In the genomic region with DNA sequence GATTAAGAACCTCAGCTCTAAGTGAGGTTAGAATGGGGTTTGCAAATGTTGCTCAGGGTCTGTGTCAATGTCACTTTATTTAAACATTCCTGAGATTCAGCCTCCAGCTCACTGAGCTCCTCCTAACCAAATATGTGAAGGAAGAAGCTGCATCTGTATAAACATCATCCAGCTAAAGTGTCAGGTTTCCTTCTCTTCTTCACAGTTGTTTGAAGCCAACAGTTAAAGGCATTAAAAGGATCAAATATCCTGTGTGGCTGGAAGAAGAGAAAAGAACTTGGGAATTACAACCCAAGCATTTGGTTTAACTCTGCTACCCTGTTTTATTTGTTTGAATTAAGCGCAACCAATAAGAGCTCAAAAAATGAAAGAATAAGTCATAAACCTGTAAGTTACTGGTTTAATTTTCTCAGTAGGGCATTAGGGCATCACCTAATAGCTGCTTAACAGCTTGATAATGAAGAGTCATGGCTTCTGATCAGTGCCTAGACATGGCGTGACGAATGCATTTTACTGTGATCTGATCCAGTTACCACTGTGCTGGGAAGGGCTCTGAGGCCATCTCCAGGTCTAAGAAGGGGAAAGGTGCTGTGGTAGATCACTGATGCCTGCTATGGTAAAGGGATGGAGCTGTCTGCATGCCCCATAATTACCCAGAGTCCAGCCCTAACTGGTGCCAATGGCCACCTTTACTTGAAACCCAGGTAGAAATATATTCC, we compare ENCODE assay signal across 15 cellular contexts.
DNase-seq lines count a peak whose midpoint lies in the region; ATAC-seq and TF ChIP-seq lines count a peak whose summit lies in the region.
"Had no signal": no experiment of that assay in that cellular context is flagged by ENCODE, and none has a peak within 500 bp of the region (broad histone marks: within the 10 kb centered on the region; RNA-seq: fewer than 3 reads in every experiment).

No MANE protein-coding gene starts in this region.

- H3K36me3 ChIP-seq in GM23338 (ENCODE audit: insufficient read depth): no peaks in the 10 kb centered on the region

- H2AFZ ChIP-seq in GM23338: no peak overlapping the region

- ATAC-seq in GM23338: peak; percentile 51
- ATAC-seq in GM21381 (IDR thresholded peaks at IDR 0.05; ENCODE audit: unreplicated experiment): no peak
- no peak for ATAC-seq in GM19467 (IDR thresholded peaks at IDR 0.05; ENCODE audit: unreplicated experiment)
- ATAC-seq: activated CD4-positive, alpha-beta T cell treated with anti-CD3 and anti-CD28 coated beads for 36 hours; natural killer cell treated with Interleukin-12 subunit alpha and Interleukin-12 subunit beta and Interleukin-15 and Interleukin-18, amount 100 ng/mL, for 72 hours had no signal

- H3K27me3 ChIP-seq in GM23338 (ENCODE audit: insufficient read depth): no peaks in the 10 kb centered on the region

- peak overlapping the region; percentile 28 for H3K4me2 ChIP-seq in GM23338

- H3K4me1 ChIP-seq in GM23338 (ENCODE audit: insufficient read depth): peaks cover 13% of the 10 kb centered on the region

- no peaks in the 10 kb centered on the region for H3K9me2 ChIP-seq in GM23338 (ENCODE audit: insufficient read depth)

- peaks cover 25% of the 10 kb centered on the region for H3K4me1 Mint-ChIP-seq in GM23338
- peaks cover 50% of the 10 kb centered on the region for H3K4me1 Mint-ChIP-seq in chondrocyte (ENCODE audit: low read depth)
- peaks cover 59% of the 10 kb centered on the region for H3K4me1 Mint-ChIP-seq in nephron
- H3K4me1 Mint-ChIP-seq: activated CD4-positive, alpha-beta T cell treated with anti-CD3 and anti-CD28 coated beads for 36 hours; CD4-positive, alpha-beta memory T cell had no signal

- TF ChIP-seq CTCF in GM23338 (conservative IDR thresholded peaks at IDR 0.05; ENCODE audit: low read depth in 2 of 2): no peak
- TF ChIP-seq CTCF in chondrocyte (IDR thresholded peaks at IDR 0.05): no peak
- TF ChIP-seq CTCF in nephron (IDR thresholded peaks at IDR 0.05; ENCODE audit: unreplicated experiment in 3 of 3): no peak

- H4K20me1 ChIP-seq in GM23338 (replicated peaks; ENCODE audit: insufficient read depth): no peaks in the 10 kb centered on the region

- no peaks in the 10 kb centered on the region for H3K36me3 Mint-ChIP-seq in GM23338 (ENCODE audit: low read depth)
- H3K36me3 Mint-ChIP-seq in chondrocyte (ENCODE audit: low read depth): no peaks in the 10 kb centered on the region
- H3K36me3 Mint-ChIP-seq in nephron (ENCODE audit: low read depth): no peaks in the 10 kb centered on the region
- H3K36me3 Mint-ChIP-seq: CD4-positive, alpha-beta memory T cell; natural killer cell treated with Interleukin-12 subunit alpha and Interleukin-12 subunit beta and Interleukin-15 and Interleukin-18, amount 100 ng/mL, for 72 hours had no signal

- H3K4me3 Mint-ChIP-seq in GM23338 (no peak overlapping the region), chondrocyte (ENCODE audit: unreplicated experiment) (no peak overlapping the region), nephron (peak overlapping the region in 1 of 3 experiments; percentile 23)
- H3K4me3 Mint-ChIP-seq: activated CD4-positive, alpha-beta T cell treated with anti-CD3 and anti-CD28 coated beads for 36 hours; CD4-positive, alpha-beta memory T cell; natural killer cell treated with Interleukin-12 subunit alpha and Interleukin-12 subunit beta and Interleukin-15 and Interleukin-18, amount 100 ng/mL, for 72 hours had no signal

- no peaks in the 10 kb centered on the region for H3K79me2 ChIP-seq in GM23338 (replicated peaks; ENCODE audit: insufficient read depth)

- H3K27me3 Mint-ChIP-seq in GM23338 (ENCODE audit: insufficient read depth, low read depth, poor library complexity) (peaks cover 1% of the 10 kb centered on the region), chondrocyte (ENCODE audit: low read depth) (no peaks in the 10 kb centered on the region), nephron (ENCODE audit: low read depth) (no peaks in the 10 kb centered on the region)

- H3K9me3 Mint-ChIP-seq in GM23338 (no peaks in the 10 kb centered on the region), chondrocyte (ENCODE audit: low read depth) (peaks cover 4% of the 10 kb centered on the region), nephron (no peaks in the 10 kb centered on the region)
- H3K9me3 Mint-ChIP-seq: natural killer cell treated with Interleukin-12 subunit alpha and Interleukin-12 subunit beta and Interleukin-15 and Interleukin-18, amount 100 ng/mL, for 72 hours had no signal

- H3K27ac ChIP-seq in GM23338 (ENCODE audit: low read depth): no peak overlapping the region

- H3K27ac Mint-ChIP-seq in GM23338: no peak overlapping the region
- H3K27ac Mint-ChIP-seq in chondrocyte (ENCODE audit: unreplicated experiment): peak overlapping the region; percentile 53
- H3K27ac Mint-ChIP-seq in nephron: peak overlapping the region; percentile 55 to 83 (median 73)
- H3K27ac Mint-ChIP-seq: activated CD4-positive, alpha-beta T cell treated with anti-CD3 and anti-CD28 coated beads for 36 hours; CD4-positive, alpha-beta memory T cell; natural killer cell treated with Interleukin-12 subunit alpha and Interleukin-12 subunit beta and Interleukin-15 and Interleukin-18, amount 100 ng/mL, for 72 hours had no signal

- H3F3A ChIP-seq in GM23338 (replicated peaks; ENCODE audit: low read depth): no peaks in the 10 kb centered on the region

- no peak overlapping the region for H3K4me3 ChIP-seq in GM23338

- peak; percentile 68 for DNase-seq in GM23338 (ENCODE audit: low spot score)
- peak; percentile 88 for DNase-seq in NCI-H510A treated with DMSO at 0.1 percent for 48 hours (lab: John Stamatoyannopoulos, UW)
- no peak for DNase-seq in chondrocyte (ENCODE audit: low spot score)
- no peak for DNase-seq in GDM1 (lab: John Stamatoyannopoulos, UW)
- no peak for DNase-seq in cerebellar cortex (ENCODE audit: low spot score)
- DNase-seq: activated CD4-positive, alpha-beta T cell treated with anti-CD3 and anti-CD28 coated beads for 36 hours; activated T-cell treated with anti-CD3 and anti-CD28 coated beads, Interleukin-2, amount 50 U/mL, for 1 hour; amygdala; CD4-positive, alpha-beta memory T cell; NCI-H1436; T-helper 1 cell had no signal

TF ChIP-seq in GM23338, 12 proteins besides CTCF, POLR2A, EP300 and RAD21 (continues in another document):
- TF ChIP-seq ETS1 (IDR thresholded peaks at IDR 0.05) (no peak), ZNF331 (CRISPR knock-in tag; IDR thresholded peaks at IDR 0.05; ENCODE audit: low read depth) (no peak), STAT1 (IDR thresholded peaks at IDR 0.05; ENCODE audit: unreplicated experiment) (no peak), ZNF114 (CRISPR knock-in tag; IDR thresholded peaks at IDR 0.05) (no peak), POLR2AphosphoS5 (IDR thresholded peaks at IDR 0.05; ENCODE audit: low read depth) (no peak)

Comparison
In these comparisons a context has a peak if more than half of its experiments do, and no peak if none do; other contexts are left out.
1. DNase-seq: peak in GM23338 (single experiment) and NCI-H510A treated with DMSO at 0.1 percent for 48 hours (single experiment); none in chondrocyte (single experiment), GDM1 (single experiment) and cerebellar cortex (single experiment).